8 cellular contexts compared by ENCODE assay signal in the genomic region with DNA sequence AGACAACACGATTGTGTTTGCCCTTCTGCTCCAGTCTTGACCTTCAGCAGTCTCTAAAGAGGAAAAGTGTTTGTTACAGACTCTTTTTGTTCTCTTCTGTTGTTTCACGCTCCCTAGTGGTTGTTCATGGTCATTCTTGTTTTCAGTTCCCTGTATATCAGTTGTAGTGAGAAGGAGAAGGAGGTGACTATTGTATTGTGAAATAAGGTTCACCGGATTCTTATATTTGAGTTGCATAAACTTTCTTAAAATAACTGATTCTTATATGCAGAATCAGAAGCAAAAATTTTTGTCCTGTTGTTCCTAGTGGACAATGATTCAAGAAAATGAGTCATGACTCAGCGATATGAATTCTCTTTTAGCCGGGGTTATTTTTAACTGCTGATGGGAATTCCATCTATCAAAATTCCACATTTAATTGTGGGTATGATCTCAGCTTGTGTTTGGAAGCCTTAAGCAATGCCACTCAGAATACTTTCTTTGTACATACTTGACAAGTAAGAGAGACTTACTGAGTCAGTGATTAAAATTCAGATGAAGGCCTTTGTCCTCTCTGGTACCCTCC.
DNase-seq lines count a peak whose midpoint lies in the region; ATAC-seq and TF ChIP-seq lines count a peak whose summit lies in the region.

No MANE protein-coding gene starts in this region.

- no peak overlapping the region for H3K4me3 Mint-ChIP-seq in endothelial cell (ENCODE audit: unreplicated experiment)
- H3K4me3 Mint-ChIP-seq in mesothelial cell of epicardium = peak overlapping the region; percentile 1
- H3K4me3 Mint-ChIP-seq in activated T-helper 2 cell treated with anti-CD3 and anti-CD28 coated beads, Interferon-gamma antibody, Interleukin-2, Interleukin-4, amounts not matched to agents 10 μg/mL and 5 μg/mL and 100 μg/mL, durations not matched to agents 14 hours and 24 hours and 36 hours (ENCODE audit: low read depth) = no peak overlapping the region

- H3K9me3 Mint-ChIP-seq in endothelial cell (ENCODE audit: unreplicated experiment) = no peaks in the 10 kb centered on the region
- no peaks in the 10 kb centered on the region for H3K9me3 Mint-ChIP-seq in mesothelial cell of epicardium
- no peaks in the 10 kb centered on the region for H3K9me3 Mint-ChIP-seq in activated T-helper 2 cell treated with anti-CD3 and anti-CD28 coated beads, Interferon-gamma antibody, Interleukin-2, Interleukin-4, amounts not matched to agents 10 μg/mL and 5 μg/mL and 100 μg/mL, durations not matched to agents 14 hours and 24 hours and 36 hours

- intact Hi-C loops in activated T-helper 2 cell treated with anti-CD3 and anti-CD28 coated beads, Interferon-gamma antibody, Interleukin-2, Interleukin-4, amounts not matched to agents 10 μg/mL and 5 μg/mL and 100 μg/mL, durations not matched to agents 14 hours and 24 hours and 36 hours (cut with micrococcal nuclease) = no loop called here

- ATAC-seq in HG03442 (IDR thresholded peaks at IDR 0.05; ENCODE audit: unreplicated experiment) = no peak
- no peak for ATAC-seq in HG02970 (IDR thresholded peaks at IDR 0.05; ENCODE audit: low FRiP score, unreplicated experiment)

- peaks cover 35% of the 10 kb centered on the region for H3K4me1 Mint-ChIP-seq in endothelial cell (ENCODE audit: unreplicated experiment)
- H3K4me1 Mint-ChIP-seq in mesothelial cell of epicardium = peaks cover 52% of the 10 kb centered on the region
- no peaks in the 10 kb centered on the region for H3K4me1 Mint-ChIP-seq in activated T-helper 2 cell treated with anti-CD3 and anti-CD28 coated beads, Interferon-gamma antibody, Interleukin-2, Interleukin-4, amounts not matched to agents 10 μg/mL and 5 μg/mL and 100 μg/mL, durations not matched to agents 14 hours and 24 hours and 36 hours (ENCODE audit: low read depth)

- H3K36me3 Mint-ChIP-seq in endothelial cell (ENCODE audit: low read depth, unreplicated experiment) (no peaks in the 10 kb centered on the region), mesothelial cell of epicardium (no peaks in the 10 kb centered on the region)
- no peaks in the 10 kb centered on the region for H3K36me3 Mint-ChIP-seq in activated T-helper 2 cell treated with anti-CD3 and anti-CD28 coated beads, Interferon-gamma antibody, Interleukin-2, Interleukin-4, amounts not matched to agents 10 μg/mL and 5 μg/mL and 100 μg/mL, durations not matched to agents 14 hours and 24 hours and 36 hours (ENCODE audit: low read depth)

- TF ChIP-seq CTCF in AG09319 (IDR thresholded peaks at IDR 0.05; ENCODE audit: low read depth, low read length) (peak; percentile 64), endothelial cell (IDR thresholded peaks at IDR 0.05; ENCODE audit: unreplicated experiment) (no peak), mesothelial cell of epicardium (IDR thresholded peaks at IDR 0.05; ENCODE audit: unreplicated experiment) (no peak)

- DNase-seq in AG09319 (ENCODE audit: extremely low read depth, low read depth) (peak; percentile 81), H4 (ENCODE audit: low spot score) (peak; percentile 72), NOMO-1 treated with dmso at 0.1 percent for 144 hours (lab: John Stamatoyannopoulos, UW; ENCODE audit: unreplicated experiment) (peak; percentile 72), endothelial cell (ENCODE audit: low spot score) (no peak), mesothelial cell of epicardium (ENCODE audit: low spot score in 2 of 2, unreplicated experiment in 2 of 2) (no peak)
- DNase-seq in activated T-helper 2 cell treated with anti-CD3 and anti-CD28 coated beads, Interferon-gamma antibody, Interleukin-2, Interleukin-4, amounts not matched to agents 10 μg/mL and 5 μg/mL and 100 μg/mL, durations not matched to agents 14 hours and 24 hours and 36 hours (ENCODE audit: low spot score) = no peak

- H3K27ac Mint-ChIP-seq in endothelial cell (ENCODE audit: unreplicated experiment) (peak overlapping the region; percentile 74), mesothelial cell of epicardium (peak overlapping the region; percentile 80)
- no peak overlapping the region for H3K27ac Mint-ChIP-seq in activated T-helper 2 cell treated with anti-CD3 and anti-CD28 coated beads, Interferon-gamma antibody, Interleukin-2, Interleukin-4, amounts not matched to agents 10 μg/mL and 5 μg/mL and 100 μg/mL, durations not matched to agents 14 hours and 24 hours and 36 hours

- no peaks in the 10 kb centered on the region for H3K27me3 Mint-ChIP-seq in endothelial cell (ENCODE audit: unreplicated experiment)
- no peaks in the 10 kb centered on the region for H3K27me3 Mint-ChIP-seq in mesothelial cell of epicardium (ENCODE audit: low read depth)
- H3K27me3 Mint-ChIP-seq in activated T-helper 2 cell treated with anti-CD3 and anti-CD28 coated beads, Interferon-gamma antibody, Interleukin-2, Interleukin-4, amounts not matched to agents 10 μg/mL and 5 μg/mL and 100 μg/mL, durations not matched to agents 14 hours and 24 hours and 36 hours (ENCODE audit: low read depth) = no peaks in the 10 kb centered on the region

Comparison
In these comparisons a context has a peak if more than half of its experiments do, and no peak if none do; other contexts are left out.
1. DNase-seq: peak in AG09319 (single experiment), H4 (single experiment) and NOMO-1 treated with dmso at 0.1 percent for 144 hours (single experiment); none in endothelial cell (single experiment), mesothelial cell of epicardium (0 of 2) and activated T-helper 2 cell treated with anti-CD3 and anti-CD28 coated beads, Interferon-gamma antibody, Interleukin-2, Interleukin-4, amounts not matched to agents 10 μg/mL and 5 μg/mL and 100 μg/mL, durations not matched to agents 14 hours and 24 hours and 36 hours (single experiment).